22 cellular contexts compared by ENCODE assay signal in genomic region chr6:1491920-1492319, GRCh38.
"Had no signal": no experiment of that assay in that cellular context is flagged by ENCODE, and none has a peak within 500 bp of the region (broad histone marks: within the 10 kb centered on the region; RNA-seq: fewer than 3 reads in every experiment).

No MANE protein-coding gene starts in this region.

- DNase-seq: hypothalamus; immature natural killer cell; kidney; left colon; left lung; lower lobe of right lung; mammary epithelial cell; mesenchymal stem cell; naive thymus-derived CD8-positive, alpha-beta T cell; nephron progenitor cell; ovary; right lobe of liver; stimulated activated CD4-positive, alpha-beta T cell treated with anti-CD3 and anti-CD28 coated beads, Interleukin-1b, Interleukin-23, amount 100 ng/mL, for 48 hours; stimulated activated CD4-positive, alpha-beta T cell treated with anti-CD3 and anti-CD28 coated beads, Interleukin-2, amount 100 ng/mL, for 48 hours; stimulated activated CD4-positive, alpha-beta T cell treated with anti-CD3 and anti-CD28 coated beads, Interleukin-4, amount 100 ng/mL, for 4 hours; stimulated activated CD8-positive, alpha-beta memory T cell treated with anti-CD3 and anti-CD28 coated beads, Interleukin-4, amount 100 ng/mL, for 48 hours; stimulated activated naive CD4-positive, alpha-beta T cell treated with Interleukin-2 at 50 U/mL for 16 hours; stimulated activated naive CD8-positive, alpha-beta T cell treated with anti-CD3 and anti-CD28 coated beads, Interleukin-15, amount 100 ng/mL, for 72 hours; substantia nigra; uterus had no signal

- ATAC-seq: left colon; left lung; lower lobe of right lung; naive thymus-derived CD8-positive, alpha-beta T cell; right lobe of liver; stimulated activated memory B cell treated with anti-CD40 and anti-IgM and Interleukin-4, amounts not matched to agents 10 μg/mL and 1 μg/mL and 100 μg/mL, for 72 hours; stimulated activated naive CD8-positive, alpha-beta T cell treated with anti-CD3 and anti-CD28 coated beads, Interleukin-15, amount 100 ng/mL, for 72 hours had no signal

- FAIRE-seq: islet of Langerhans, kidney had no signal
